In genomic region chr14:101193126-101193844, GRCh38 we compare ENCODE assay signal across 18 cellular contexts.
DNase-seq lines count a peak whose midpoint lies in the region; TF ChIP-seq lines count a peak whose summit lies in the region.
"Had no signal": no experiment of that assay in that cellular context is flagged by ENCODE, and none has a peak within 500 bp of the region (broad histone marks: within the 10 kb centered on the region; RNA-seq: fewer than 3 reads in every experiment).

No MANE protein-coding gene starts in this region.

- no peaks in the 10 kb centered on the region for H3K36me3 ChIP-seq in BLaER1 treated with 17β-estradiol and CSF1 and Interleukin-3, amounts not matched to agents 10 nM and 100 nM
- H3K36me3 ChIP-seq in HEK293 (ENCODE audit: control insufficient read depth in 2 of 2, insufficient read depth in 1 of 2, low read length in 2 of 2) (no peaks in the 10 kb centered on the region), esophagus muscularis mucosa (no peaks in the 10 kb centered on the region)
- H3K36me3 ChIP-seq: breast epithelium had no signal

- peaks cover 2% of the 10 kb centered on the region for H3K4me1 Mint-ChIP-seq in progenitor cell of endocrine pancreas (ENCODE audit: low read depth)
- H3K4me1 Mint-ChIP-seq: CD8-positive, alpha-beta memory T cell; memory B cell had no signal

- H3K9me3 ChIP-seq in BLaER1 treated with 17β-estradiol and CSF1 and Interleukin-3, amounts not matched to agents 10 nM and 100 nM (replicated peaks in 1 of 11): no peaks in the 10 kb centered on the region
- no peaks in the 10 kb centered on the region for H3K9me3 ChIP-seq in HEK293 (ENCODE audit: control insufficient read depth, insufficient read depth, low read depth, low read length)
- no peaks in the 10 kb centered on the region for H3K9me3 ChIP-seq in esophagus muscularis mucosa
- H3K9me3 ChIP-seq: breast epithelium, SK-N-SH had no signal

- CTCF ChIA-PET in HEK293 (lab: Yijun Ruan, JAX): interaction anchor here (1.0 kb wide), 1 partner anchor 17 kb away, joined by 3 read pairs; no protein-coding TSS in a partner anchor

- POLR2A ChIA-PET in HEK293 (lab: Yijun Ruan, JAX): no interaction called here

- DNase-seq in esophagus muscularis mucosa (ENCODE audit: extremely low spot score): peak; percentile 81
- no peak for DNase-seq in progenitor cell of endocrine pancreas (ENCODE audit: low spot score, unreplicated experiment)
- no peak for DNase-seq in activated CD4-positive, alpha-beta T cell treated with anti-CD3 and anti-CD28 coated beads, Interleukin-2, amount 50 U/mL, for 1 hour
- DNase-seq in NCI-H2196 treated with DMSO at 0.1 percent for 48 hours (lab: John Stamatoyannopoulos, UW; ENCODE audit: unreplicated experiment): no peak
- DNase-seq in NCI-H524 (lab: John Stamatoyannopoulos, UW): no peak
- DNase-seq: CD8-positive, alpha-beta memory T cell; erythroblast; KG1; kidney glomerular epithelial cell; NK-92 treated with Interleukin-12 subunit alpha and Interleukin-12 subunit beta, amount 100 ng/mL, for 24 hours; SK-N-SH had no signal

- H3K27ac ChIP-seq in BLaER1 treated with 17β-estradiol and CSF1 and Interleukin-3, amounts not matched to agents 10 nM and 100 nM: no peak overlapping the region
- no peak overlapping the region for H3K27ac ChIP-seq in HEK293 (ENCODE audit: extremely low read depth, low read depth, low read length)
- no peak overlapping the region for H3K27ac ChIP-seq in esophagus muscularis mucosa (replicated peaks in 1 of 4)
- H3K27ac ChIP-seq: breast epithelium, dorsolateral prefrontal cortex had no signal

- H3K4me2 ChIP-seq in BLaER1 treated with 17β-estradiol and CSF1 and Interleukin-3, amounts not matched to agents 10 nM and 100 nM: peak overlapping the region in 8 of 11 experiments; percentile 13 to 58 (median 40); a peak in 12 of 22 replicates
- H3K4me2 ChIP-seq: SK-N-SH had no signal

- H3K36me3 Mint-ChIP-seq in progenitor cell of endocrine pancreas (ENCODE audit: insufficient read depth): no peaks in the 10 kb centered on the region
- H3K36me3 Mint-ChIP-seq: memory B cell; naive thymus-derived CD4-positive, alpha-beta T cell had no signal

- H3K27ac Mint-ChIP-seq in progenitor cell of endocrine pancreas: peak overlapping the region; percentile 62
- H3K27ac Mint-ChIP-seq: CD8-positive, alpha-beta memory T cell; memory B cell; naive thymus-derived CD4-positive, alpha-beta T cell; T-helper 2 cell treated with Interferon-gamma antibody and Interleukin-4, amounts not matched to agents 5 μg/mL and 100 μg/mL, for 36 hours had no signal

- H3K4me1 ChIP-seq in BLaER1 treated with 17β-estradiol and CSF1 and Interleukin-3, amounts not matched to agents 10 nM and 100 nM: peaks cover 0 to 48% (median 35%) of the 10 kb centered on the region in 10 experiments; a peak in 15 of 20 replicates
- H3K4me1 ChIP-seq in HEK293 (ENCODE audit: control insufficient read depth, insufficient read depth, low read length) (no peaks in the 10 kb centered on the region), esophagus muscularis mucosa (peaks cover 0 to 19% (median 9%) of the 10 kb centered on the region in 4 donors)
- H3K4me1 ChIP-seq: breast epithelium had no signal

- H3K27me3 Mint-ChIP-seq in progenitor cell of endocrine pancreas: peaks cover 32% of the 10 kb centered on the region
- H3K27me3 Mint-ChIP-seq: memory B cell had no signal

- H3K4me3 ChIP-seq in BLaER1 treated with 17β-estradiol and CSF1 and Interleukin-3, amounts not matched to agents 10 nM and 100 nM: no peak overlapping the region
- H3K4me3 ChIP-seq in HEK293 (ENCODE audit: low read depth, low read length) (no peak overlapping the region), esophagus muscularis mucosa (no peak overlapping the region)
- H3K4me3 ChIP-seq: breast epithelium, dorsolateral prefrontal cortex had no signal

- no peaks in the 10 kb centered on the region for H4K20me1 ChIP-seq in BLaER1 treated with 17β-estradiol and CSF1 and Interleukin-3, amounts not matched to agents 10 nM and 100 nM

- TF ChIP-seq EP300 in esophagus muscularis mucosa (IDR thresholded peaks at IDR 0.05): no peak

- intact Hi-C loops in esophagus muscularis mucosa (cut with DNase I): no loop called here

- TF ChIP-seq CTCF in HEK293 (tag by site-specific recombination; IDR thresholded peaks at IDR 0.05): no peak
- no peak for TF ChIP-seq CTCF in esophagus muscularis mucosa (IDR thresholded peaks at IDR 0.05)
- TF ChIP-seq CTCF in progenitor cell of endocrine pancreas (IDR thresholded peaks at IDR 0.05; ENCODE audit: unreplicated experiment): no peak

- H3K27me3 ChIP-seq in BLaER1 treated with 17β-estradiol and CSF1 and Interleukin-3, amounts not matched to agents 10 nM and 100 nM: no peaks in the 10 kb centered on the region
- no peaks in the 10 kb centered on the region for H3K27me3 ChIP-seq in esophagus muscularis mucosa

- H3K4me3 Mint-ChIP-seq in progenitor cell of endocrine pancreas (ENCODE audit: low read depth): no peak overlapping the region
- H3K4me3 Mint-ChIP-seq: CD8-positive, alpha-beta memory T cell; memory B cell; naive thymus-derived CD4-positive, alpha-beta T cell; T-helper 2 cell treated with Interferon-gamma antibody and Interleukin-4, amounts not matched to agents 5 μg/mL and 100 μg/mL, for 36 hours had no signal

- 84% methylated on average over 7 of the region's 15 CpGs for WGBS in esophagus muscularis mucosa

- no peaks in the 10 kb centered on the region for H3K9me3 Mint-ChIP-seq in progenitor cell of endocrine pancreas (ENCODE audit: low read depth)
- H3K9me3 Mint-ChIP-seq: CD8-positive, alpha-beta memory T cell; T-helper 2 cell treated with Interferon-gamma antibody and Interleukin-4, amounts not matched to agents 5 μg/mL and 100 μg/mL, for 36 hours had no signal

- TF ChIP-seq POLR2A in esophagus muscularis mucosa (IDR thresholded peaks at IDR 0.05; ENCODE audit: low read depth): no peak

- H3K9ac ChIP-seq in BLaER1 treated with 17β-estradiol and CSF1 and Interleukin-3, amounts not matched to agents 10 nM and 100 nM: no peak overlapping the region
- H3K9ac ChIP-seq: SK-N-SH had no signal

TF ChIP-seq in HEK293, 187 proteins besides CTCF, POLR2A, EP300 and RAD21:
- no peak for TF ChIP-seq ZNF311 (tag by site-specific recombination; IDR thresholded peaks at IDR 0.05; ENCODE audit: borderline replicate concordance)
- TF ChIP-seq ZIC2 (tag by site-specific recombination; IDR thresholded peaks at IDR 0.05): peak; percentile 73
TF ChIP-seq in HEK293: peak in this region for 1.
